ENCODE assay signal across 1 cellular context in genomic region chr18:62938451-62938850, GRCh38.
TF ChIP-seq lines count a peak whose summit lies in the region.

No MANE protein-coding gene starts in this region.

TF ChIP-seq in WTC11, 78 proteins besides CTCF, POLR2A, EP300 and RAD21 (continued from another document):
- TF ChIP-seq HMGXB4 (CRISPR knock-in tag; IDR thresholded peaks at IDR 0.05), result no peak
- no peak for TF ChIP-seq GABPB1 (CRISPR knock-in tag; IDR thresholded peaks at IDR 0.05)
